Comparison of ENCODE assay signal across 8 cellular contexts in the genomic region with DNA sequence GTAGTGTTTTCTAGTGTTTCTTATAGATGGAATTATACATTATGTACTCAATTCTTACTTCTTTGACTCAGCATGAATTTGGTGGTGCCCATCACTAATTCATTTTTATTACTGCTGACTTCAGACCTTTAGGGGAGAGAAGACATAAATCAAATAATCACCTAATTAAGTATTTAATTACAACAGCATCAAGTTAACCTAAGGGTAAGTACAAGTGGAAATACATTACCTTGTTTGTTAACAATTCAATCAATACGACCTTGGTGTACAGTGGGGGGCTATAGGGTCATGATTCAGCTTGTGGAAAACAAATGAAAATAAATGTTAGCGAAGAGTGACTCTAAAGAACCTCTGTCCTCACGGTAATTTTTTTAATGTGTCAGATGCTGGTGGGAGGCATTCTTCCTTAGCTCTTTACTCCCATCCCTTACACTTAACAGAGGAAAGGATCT. TPM values are rescaled to one million over a fixed set of nuclear protein-coding genes. Genes with fewer than 3 reads are reported as not detected.
DNase-seq lines count a peak whose midpoint lies in the region; ATAC-seq and TF ChIP-seq lines count a peak whose summit lies in the region.

No MANE protein-coding gene starts in this region.

- H3K4me3 Mint-ChIP-seq in dendritic cell treated with granulocyte-macrophage colony-stimulating factor and Interleukin-4, amounts not matched to agents 40 ng/mL and 50 ng/mL, for 4 days, result peak overlapping the region; percentile 91
- peak overlapping the region; percentile 88 for H3K4me3 Mint-ChIP-seq in natural killer cell treated with Interleukin-12 subunit alpha and Interleukin-12 subunit beta and Interleukin-15 and Interleukin-18, amount 100 ng/mL, for 72 hours

- peak overlapping the region; percentile 93 for H3K27ac Mint-ChIP-seq in dendritic cell treated with granulocyte-macrophage colony-stimulating factor and Interleukin-4, amounts not matched to agents 40 ng/mL and 50 ng/mL, for 4 days
- peak overlapping the region; percentile 80 to 90 for H3K27ac Mint-ChIP-seq in natural killer cell treated with Interleukin-12 subunit alpha and Interleukin-12 subunit beta and Interleukin-15 and Interleukin-18, amount 100 ng/mL, for 72 hours

- no peak for ATAC-seq in natural killer cell treated with Interleukin-12 subunit alpha and Interleukin-12 subunit beta and Interleukin-15 and Interleukin-18, amount 100 ng/mL, for 72 hours
- ATAC-seq in HG03354 (IDR thresholded peaks at IDR 0.05; ENCODE audit: poor library complexity, severe bottlenecking, unreplicated experiment) (no peak), HG03457 (IDR thresholded peaks at IDR 0.05; ENCODE audit: unreplicated experiment) (no peak)

- no peaks in the 10 kb centered on the region for H3K27me3 Mint-ChIP-seq in dendritic cell treated with granulocyte-macrophage colony-stimulating factor and Interleukin-4, amounts not matched to agents 40 ng/mL and 50 ng/mL, for 4 days
- H3K27me3 Mint-ChIP-seq in natural killer cell treated with Interleukin-12 subunit alpha and Interleukin-12 subunit beta and Interleukin-15 and Interleukin-18, amount 100 ng/mL, for 72 hours, result no peaks in the 10 kb centered on the region

- H3K9me3 Mint-ChIP-seq in dendritic cell treated with granulocyte-macrophage colony-stimulating factor and Interleukin-4, amounts not matched to agents 40 ng/mL and 50 ng/mL, for 4 days, result no peaks in the 10 kb centered on the region
- no peaks in the 10 kb centered on the region for H3K9me3 Mint-ChIP-seq in natural killer cell treated with Interleukin-12 subunit alpha and Interleukin-12 subunit beta and Interleukin-15 and Interleukin-18, amount 100 ng/mL, for 72 hours

- intact Hi-C loops in dendritic cell treated with granulocyte-macrophage colony-stimulating factor and Interleukin-4, amounts not matched to agents 40 ng/mL and 50 ng/mL, for 4 days (cut with micrococcal nuclease), result loop anchor here (5.0 kb wide), 2 partner anchors 108 to 258 kb away; partner anchors contain the start of genes NR2C2 and RBSN

- H3K4me1 Mint-ChIP-seq in dendritic cell treated with granulocyte-macrophage colony-stimulating factor and Interleukin-4, amounts not matched to agents 40 ng/mL and 50 ng/mL, for 4 days (ENCODE audit: low read depth), result peaks cover 18% of the 10 kb centered on the region
- H3K4me1 Mint-ChIP-seq in natural killer cell treated with Interleukin-12 subunit alpha and Interleukin-12 subunit beta and Interleukin-15 and Interleukin-18, amount 100 ng/mL, for 72 hours (ENCODE audit: low read depth in 2 of 2), result peaks cover 19% of the 10 kb centered on the region in 2 donors

- peak overlapping the region; percentile 55 for H3K4me3 ChIP-seq in AG09309 (ENCODE audit: control insufficient read depth, low read depth, low read length)
- H3K4me3 ChIP-seq in LNCaP clone FGC (ENCODE audit: low read depth, low read length), result peak overlapping the region; percentile 76

- no peak for DNase-seq in AG09309 (ENCODE audit: low read depth)
- no peak for DNase-seq in LNCaP clone FGC (ENCODE audit: low read depth)
- DNase-seq in natural killer cell treated with Interleukin-12 subunit alpha and Interleukin-12 subunit beta and Interleukin-15 and Interleukin-18, amount 100 ng/mL, for 72 hours (ENCODE audit: low spot score), result no peak
- DNase-seq in T1000 (lab: John Stamatoyannopoulos, UW), result no peak
- DNase-seq in RKO (ENCODE audit: low spot score), result no peak

- TF ChIP-seq CTCF in AG09309 (IDR thresholded peaks at IDR 0.05; ENCODE audit: control insufficient read depth, insufficient read depth, low read depth, low read length, missing control alignments) (no peak), LNCaP clone FGC (IDR thresholded peaks at IDR 0.05; ENCODE audit: control insufficient read depth, extremely low read depth, insufficient read depth) (no peak)

- H3K36me3 Mint-ChIP-seq in dendritic cell treated with granulocyte-macrophage colony-stimulating factor and Interleukin-4, amounts not matched to agents 40 ng/mL and 50 ng/mL, for 4 days (ENCODE audit: low read depth), result peaks cover 18% of the 10 kb centered on the region
- no peaks in the 10 kb centered on the region for H3K36me3 Mint-ChIP-seq in natural killer cell treated with Interleukin-12 subunit alpha and Interleukin-12 subunit beta and Interleukin-15 and Interleukin-18, amount 100 ng/mL, for 72 hours

RNA-seq across cellular contexts. Expression of gene CAPN7, which starts 0.5 kb away (rescaled TPM):
- 10 to 100 TPM; 27.9 to 47.8 TPM for total RNA-seq in natural killer cell treated with Interleukin-12 subunit alpha and Interleukin-12 subunit beta and Interleukin-15 and Interleukin-18, amount 100 ng/mL, for 72 hours
